ENCODE assay signal across 8 cellular contexts in the genomic region with DNA sequence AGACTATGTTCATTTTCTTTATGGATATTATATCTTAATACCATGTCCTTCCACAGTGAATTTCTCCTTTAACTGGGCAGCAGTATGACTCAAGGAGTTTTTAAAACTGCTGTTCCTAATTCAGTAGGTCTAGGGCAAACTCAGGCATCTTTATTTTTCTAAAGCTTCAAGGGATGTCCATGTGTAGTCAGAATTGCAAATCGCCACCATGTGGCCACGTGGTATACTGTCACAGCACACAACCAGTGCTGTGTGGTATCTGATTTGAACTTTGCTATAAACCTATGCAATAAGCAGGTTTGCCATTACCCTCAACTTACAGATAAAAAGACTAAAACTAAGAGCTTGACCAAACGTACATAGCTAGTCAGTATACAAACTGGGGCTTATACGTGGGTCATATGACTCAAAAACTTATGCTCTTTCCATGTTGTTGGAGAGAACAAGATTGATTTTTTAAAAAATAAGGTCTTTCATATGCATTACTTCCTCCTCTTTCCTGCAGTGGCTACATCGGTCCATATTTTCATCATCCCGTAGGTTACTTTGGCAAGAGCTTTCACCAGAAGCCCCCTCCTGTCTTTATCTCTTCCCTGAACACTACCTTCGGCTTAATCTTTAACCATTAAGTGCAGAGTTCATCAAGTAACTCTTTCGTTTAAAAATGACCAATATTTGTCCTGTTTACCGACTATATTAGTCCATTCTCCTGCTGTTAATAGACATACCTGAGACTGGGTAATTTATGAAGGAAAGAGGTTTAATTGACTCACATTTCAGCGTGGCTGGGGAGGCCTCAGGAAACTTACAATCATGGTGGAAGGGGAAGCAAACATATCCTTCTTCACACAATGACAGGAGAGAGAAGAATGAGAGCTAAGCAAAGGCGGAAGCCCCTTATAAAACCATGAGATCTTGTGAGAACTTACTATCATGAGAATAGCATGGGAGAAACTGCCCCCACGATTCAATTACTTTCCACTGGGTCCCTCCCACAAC. TPM values are rescaled to one million over a fixed set of nuclear protein-coding genes. Genes with fewer than 3 reads are reported as not detected.
DNase-seq lines count a peak whose midpoint lies in the region; ATAC-seq, FAIRE-seq and TF ChIP-seq lines count a peak whose summit lies in the region.

No MANE protein-coding gene starts in this region.

- peak; percentile 82 for FAIRE-seq in HepG2 (lab: Jason Lieb, UNC)

- H3K9me3 Mint-ChIP-seq in MCF 10A (ENCODE audit: unreplicated experiment): no peaks in the 10 kb centered on the region

- peak; percentile 73 for TF ChIP-seq CTCF in DOHH2 (IDR thresholded peaks at IDR 0.05; ENCODE audit: low read depth, low read length, poor library complexity, severe bottlenecking)
- TF ChIP-seq CTCF in Peyer's patch (IDR thresholded peaks at IDR 0.05): peak in 5 of 6 experiments; percentile 29 to 78 (median 63)
- TF ChIP-seq CTCF in MCF 10A (IDR thresholded peaks at IDR 0.05; ENCODE audit: unreplicated experiment): peak; percentile 69
- TF ChIP-seq CTCF in HepG2 (CRISPR knock-in tag; IDR thresholded peaks at IDR 0.05): peak; percentile 63
- peak; percentile 2 to 39 (median 28) for TF ChIP-seq CTCF in uterus (IDR thresholded peaks at IDR 0.05)

- H3K36me3 ChIP-seq in DOHH2 (ENCODE audit: control insufficient read depth, low read length): no peaks in the 10 kb centered on the region
- H3K36me3 ChIP-seq in Peyer's patch: no peaks in the 10 kb centered on the region
- no peaks in the 10 kb centered on the region for H3K36me3 ChIP-seq in HepG2 (replicated peaks in 1 of 2; ENCODE audit: control insufficient read depth in 1 of 2, insufficient read depth in 2 of 2, low read length in 2 of 2)
- no peaks in the 10 kb centered on the region for H3K36me3 ChIP-seq in uterus

- H4K20me1 ChIP-seq in DOHH2 (ENCODE audit: control insufficient read depth, insufficient read depth, low read depth, low read length) (no peaks in the 10 kb centered on the region), HepG2 (ENCODE audit: insufficient read depth, low read length) (no peaks in the 10 kb centered on the region)

- intact Hi-C loops in MCF 10A (cut with micrococcal nuclease): loop anchor here (1.0 to 2.0 kb wide), 3 partner anchors 111 to 417 kb away; no protein-coding TSS in a partner anchor
- intact Hi-C loops in HepG2 (cut with micrococcal nuclease; ENCODE audit: unreplicated experiment): loop anchor here (1.0 to 10.0 kb wide), 2 partner anchors 227 to 451 kb away; no protein-coding TSS in a partner anchor
- intact Hi-C loops in uterus (cut with DNase I; ENCODE audit: low total_unique reads): no loop called here

- no peak for TF ChIP-seq EP300 in HepG2 (IDR thresholded peaks at IDR 0.05; ENCODE audit: low read depth in 2 of 2, low read length in 2 of 2)
- TF ChIP-seq EP300 in HepG2 (CRISPR knock-in tag; IDR thresholded peaks at IDR 0.05; ENCODE audit: borderline replicate concordance): no peak

- H3K4me2 ChIP-seq in DOHH2 (ENCODE audit: low read length) (no peak overlapping the region), HepG2 (ENCODE audit: low read depth, low read length) (peak overlapping the region; percentile 76)

- H3K4me3 Mint-ChIP-seq in MCF 10A (ENCODE audit: unreplicated experiment): no peak overlapping the region

- H3K27ac ChIP-seq in DOHH2 (ENCODE audit: low read depth, low read length): no peak overlapping the region
- H3K27ac ChIP-seq in Peyer's patch: no peak overlapping the region
- peak overlapping the region; percentile 25 for H3K27ac ChIP-seq in HepG2 (ENCODE audit: extremely low read length, insufficient read depth, low read length)
- no peak overlapping the region for H3K27ac ChIP-seq in uterus

- no peak overlapping the region for H3K9ac ChIP-seq in HepG2 (ENCODE audit: insufficient read depth, low read depth, low read length)

- H3K27ac Mint-ChIP-seq in MCF 10A (ENCODE audit: low read depth, unreplicated experiment): no peak overlapping the region

- TF ChIP-seq RAD21 in HepG2 (CRISPR knock-in tag; IDR thresholded peaks at IDR 0.05): no peak

- TF ChIP-seq POLR2A in Peyer's patch (IDR thresholded peaks at IDR 0.05): no peak
- no peak for TF ChIP-seq POLR2A in HepG2 (IDR thresholded peaks at IDR 0.05; ENCODE audit: insufficient read depth in 1 of 2, low read depth in 2 of 2, low read length in 2 of 2)
- TF ChIP-seq POLR2A in uterus (IDR thresholded peaks at IDR 0.05): no peak

- no peaks in the 10 kb centered on the region for H3F3A ChIP-seq in DOHH2 (ENCODE audit: control insufficient read depth, insufficient read depth)

- peak in 1 of 3 donors; percentile 76 for DNase-seq in Peyer's patch
- DNase-seq in MCF 10A (ENCODE audit: unreplicated experiment): peak; percentile 65
- DNase-seq in HepG2 (ENCODE audit: low spot score): peak; percentile 78
- DNase-seq in uterus: no peak
- DNase-seq in NCI-H774 (lab: John Stamatoyannopoulos, UW): no peak

- H3K4me3 ChIP-seq in DOHH2 (ENCODE audit: low read length) (no peak overlapping the region), Peyer's patch (no peak overlapping the region), HepG2 (replicated peaks in 1 of 3; ENCODE audit: insufficient read depth in 1 of 3, low read depth in 2 of 3, low read length in 3 of 3) (peak overlapping the region in 2 of 3 experiments; percentile 34 to 46; a peak in 2 of 6 replicates), uterus (no peak overlapping the region)

- peaks cover 17% of the 10 kb centered on the region for H3K4me1 Mint-ChIP-seq in MCF 10A (ENCODE audit: insufficient read depth, unreplicated experiment)

- peak overlapping the region; percentile 31 for H2AFZ ChIP-seq in HepG2 (ENCODE audit: low read length)

- H3K9me2 ChIP-seq in DOHH2 (replicated peaks; ENCODE audit: control insufficient read depth, low read length): no peaks in the 10 kb centered on the region

- CTCF ChIA-PET in MCF 10A (lab: Yijun Ruan, JAX) (interaction anchor here (0.6 to 12.3 kb wide), 47 partner anchors 10 to 657 kb away, joined by 3 to 253 read pairs (median 5); a partner anchor contains a TSS), HepG2 (lab: Yijun Ruan, JAX; ENCODE audit: low intra/inter-chr PET ratio, low total read pairs) (interaction anchor here (0.8 to 2.8 kb wide), 2 partner anchors 32 to 227 kb away, joined by 3 to 17 read pairs; a partner anchor contains a TSS)

- H3K79me2 ChIP-seq in DOHH2 (ENCODE audit: control insufficient read depth, low read length) (no peaks in the 10 kb centered on the region), HepG2 (ENCODE audit: insufficient read depth, low read length) (no peaks in the 10 kb centered on the region)

- POLR2A ChIA-PET in MCF 10A (lab: Yijun Ruan, JAX): interaction anchor here (0.6 to 0.7 kb wide), 7 partner anchors 8 to 810 kb away, joined by 3 to 4 read pairs (median 3); a partner anchor contains a TSS
- POLR2A ChIA-PET in HepG2 (lab: Yijun Ruan, JAX): no interaction called here

- no peaks in the 10 kb centered on the region for H3K36me3 Mint-ChIP-seq in MCF 10A (ENCODE audit: insufficient read depth, unreplicated experiment)

- ATAC-seq in GM19455 (IDR thresholded peaks at IDR 0.05; ENCODE audit: unreplicated experiment) (peak; percentile 81), HG03354 (IDR thresholded peaks at IDR 0.05; ENCODE audit: poor library complexity, severe bottlenecking, unreplicated experiment) (peak; percentile 88), HepG2 (peak; percentile 93)

- peaks cover 10% of the 10 kb centered on the region; the same call in 1 of the 2 replicates for H3K27me3 ChIP-seq in DOHH2 (ENCODE audit: control insufficient read depth, low read length)
- H3K27me3 ChIP-seq in Peyer's patch: no peaks in the 10 kb centered on the region
- no peaks in the 10 kb centered on the region for H3K27me3 ChIP-seq in HepG2 (ENCODE audit: control insufficient read depth in 1 of 2, insufficient read depth in 2 of 2, low read length in 2 of 2)
- H3K27me3 ChIP-seq in uterus: no peaks in the 10 kb centered on the region

- WGBS in HepG2 (ENCODE audit: low lambda C conversion rate): under 1% methylated on average over 11 of the region's 12 CpGs

- in situ Hi-C loops in HepG2 (cut with HindIII; ENCODE audit: extremely low pct_ligation_motif_present, low pct_unique_long_range_greater_than_20kb): loop anchor here (10.0 kb wide), 1 partner anchor 411 kb away; no protein-coding TSS in a partner anchor

- BruUV-seq in MCF 10A (replicated peaks; lab: Mats Ljungman, UMichigan): no TSS peak
- no TSS peak for BruUV-seq in HepG2 (replicated peaks; lab: Mats Ljungman, UMichigan)

- no peaks in the 10 kb centered on the region for H3K27me3 Mint-ChIP-seq in MCF 10A (ENCODE audit: insufficient read depth, unreplicated experiment)

- no peaks in the 10 kb centered on the region for H3K9me3 ChIP-seq in DOHH2 (ENCODE audit: control insufficient read depth, insufficient read depth, low read length)
- no peaks in the 10 kb centered on the region for H3K9me3 ChIP-seq in Peyer's patch
- no peaks in the 10 kb centered on the region for H3K9me3 ChIP-seq in HepG2 (ENCODE audit: low read length)
- H3K9me3 ChIP-seq in uterus: no peaks in the 10 kb centered on the region

- H3K4me1 ChIP-seq in DOHH2 (ENCODE audit: control insufficient read depth, low read length) (peaks cover 1% of the 10 kb centered on the region; the same call in 1 of the 2 replicates), Peyer's patch (peaks cover 0 to 4% (median 0%) of the 10 kb centered on the region in 4 donors), HepG2 (ENCODE audit: insufficient read depth, low read length) (peaks cover 49% of the 10 kb centered on the region), uterus (no peaks in the 10 kb centered on the region)

RNA-seq across cellular contexts. Expression of a gene that starts 8.0 kb away (rescaled TPM):
- total RNA-seq in Peyer's patch (100 to 1,000 TPM in 3 of 4 donors, 10 to 100 TPM in 1; 89.1 to 280 (median 118) TPM), MCF 10A (2022) (42.5 and 55.8 TPM in 2 replicates), HepG2 (2016; rRNA removed; fragmentation: Illumina TruSeq; extraction: Trizol) (not detected in 2 replicates), uterus (10 to 100 TPM in 2 of 4 donors, 1 to 10 TPM in 2; 2.7 to 17.8 (median 9.3) TPM)
- not detected in 2 replicates for total RNA-seq in HepG2 (2016; cell fraction: cytosol; rRNA removed; fragmentation: Illumina TruSeq; extraction: Trizol; ENCODE audit: low read depth)
- total RNA-seq in HepG2 (2016; cell fraction: insoluble cytoplasmic fraction; rRNA removed; fragmentation: Illumina TruSeq; extraction: Trizol): not detected in 2 replicates
- not detected in 2 replicates for total RNA-seq in HepG2 (2016; cell fraction: membrane; rRNA removed; fragmentation: Illumina TruSeq; extraction: Trizol)
- not detected in 2 replicates for total RNA-seq in HepG2 (2016; cell fraction: nucleus; rRNA removed; fragmentation: Illumina TruSeq; extraction: Trizol)
- polyA plus RNA-seq in HepG2 (2011; rRNA removed): not detected in 2 replicates
- polyA plus RNA-seq in HepG2 (2011; cell fraction: cytosol; rRNA removed): not detected in 2 replicates
- polyA plus RNA-seq in HepG2 (2011; cell fraction: nucleus; rRNA removed): not detected in 2 replicates
- polyA plus RNA-seq in HepG2 (2012): not detected in 2 replicates
- not detected in 2 replicates for polyA plus RNA-seq in HepG2 (2016; cell fraction: cytosol; fragmentation: Illumina TruSeq; extraction: Trizol; ENCODE audit: low read depth)
- polyA plus RNA-seq in HepG2 (2016; cell fraction: insoluble cytoplasmic fraction; fragmentation: Illumina TruSeq; extraction: Trizol; ENCODE audit: low read depth): not detected in 2 replicates
- not detected in 2 replicates for polyA plus RNA-seq in HepG2 (2016; cell fraction: membrane; fragmentation: Illumina TruSeq; extraction: Trizol; ENCODE audit: low read depth)
- not detected in 2 replicates for polyA plus RNA-seq in HepG2 (2016; cell fraction: nucleus; fragmentation: Illumina TruSeq; extraction: Trizol; ENCODE audit: insufficient read depth, low read depth)
- polyA minus RNA-seq in HepG2 (2011; rRNA and poly(A)+ RNA removed; ENCODE audit: low replicate concordance): 82.8 TPM in 1 of 2 replicates, not detected in the other
- 0.40 and 0.70 TPM in 2 replicates for polyA minus RNA-seq in HepG2 (2011; cell fraction: cytosol; rRNA and poly(A)+ RNA removed)
- 0.87 TPM in 1 of 2 replicates, not detected in the other for polyA minus RNA-seq in HepG2 (2011; cell fraction: nucleus; rRNA and poly(A)+ RNA removed)

RNA-seq across cellular contexts. Expression of a gene that starts 32.0 kb away (rescaled TPM):
- total RNA-seq in Peyer's patch: 10 to 100 TPM; 10.5 to 42.1 (median 16.2) TPM
- 45.1 and 60.1 TPM in 2 replicates for total RNA-seq in MCF 10A (2022)
- 27.7 and 38.3 TPM in 2 replicates for total RNA-seq in HepG2 (2016; rRNA removed; fragmentation: Illumina TruSeq; extraction: Trizol)
- 5.3 and 7.3 TPM in 2 replicates for total RNA-seq in HepG2 (2016; cell fraction: cytosol; rRNA removed; fragmentation: Illumina TruSeq; extraction: Trizol; ENCODE audit: low read depth)
- total RNA-seq in HepG2 (2016; cell fraction: insoluble cytoplasmic fraction; rRNA removed; fragmentation: Illumina TruSeq; extraction: Trizol): 29.3 and 38.2 TPM in 2 replicates
- total RNA-seq in HepG2 (2016; cell fraction: membrane; rRNA removed; fragmentation: Illumina TruSeq; extraction: Trizol): 11.2 and 12.4 TPM in 2 replicates
- total RNA-seq in HepG2 (2016; cell fraction: nucleus; rRNA removed; fragmentation: Illumina TruSeq; extraction: Trizol): 28.5 and 28.9 TPM in 2 replicates
- 7.5 and 9.1 TPM in 2 replicates for polyA plus RNA-seq in HepG2 (2011; rRNA removed)
- polyA plus RNA-seq in HepG2 (2011; cell fraction: cytosol; rRNA removed): 4.1 and 6.3 TPM in 2 replicates
- 4.0 and 4.2 TPM in 2 replicates for polyA plus RNA-seq in HepG2 (2011; cell fraction: nucleus; rRNA removed)
- polyA plus RNA-seq in HepG2 (2012): 11.8 and 12.6 TPM in 2 replicates
- 3.8 and 4.3 TPM in 2 replicates for polyA plus RNA-seq in HepG2 (2016; cell fraction: cytosol; fragmentation: Illumina TruSeq; extraction: Trizol; ENCODE audit: low read depth)
- polyA plus RNA-seq in HepG2 (2016; cell fraction: insoluble cytoplasmic fraction; fragmentation: Illumina TruSeq; extraction: Trizol; ENCODE audit: low read depth): 29.3 and 32.8 TPM in 2 replicates
- polyA plus RNA-seq in HepG2 (2016; cell fraction: membrane; fragmentation: Illumina TruSeq; extraction: Trizol; ENCODE audit: low read depth): 7.3 and 7.5 TPM in 2 replicates
- 16.8 and 19.7 TPM in 2 replicates for polyA plus RNA-seq in HepG2 (2016; cell fraction: nucleus; fragmentation: Illumina TruSeq; extraction: Trizol; ENCODE audit: insufficient read depth, low read depth)
- polyA minus RNA-seq in HepG2 (2011; rRNA and poly(A)+ RNA removed; ENCODE audit: low replicate concordance): 7.8 and 28.3 TPM in 2 replicates
- polyA minus RNA-seq in HepG2 (2011; cell fraction: cytosol; rRNA and poly(A)+ RNA removed): 7.0 and 7.1 TPM in 2 replicates
- polyA minus RNA-seq in HepG2 (2011; cell fraction: nucleus; rRNA and poly(A)+ RNA removed): 28.8 and 29.0 TPM in 2 replicates
- total RNA-seq in uterus: 10 to 100 TPM in 3 of 4 donors, 1 to 10 TPM in 1; 4.4 to 29.4 (median 15.7) TPM

Comparison
In these comparisons a context has a peak if more than half of its experiments do, and no peak if none do; other contexts are left out.
1. H3K4me3 ChIP-seq: peak in HepG2 (2 of 3); none in DOHH2 (single experiment), Peyer's patch (0 of 4) and uterus (0 of 2).
2. DNase-seq: peak in MCF 10A (single experiment) and HepG2 (single experiment); none in uterus (0 of 2) and NCI-H774 (single experiment).
3. Peak in every context shown above with its lines, with median percentiles within 50 percentile points of each other: CTCF ChIP-seq and ATAC-seq.